Comparison of ENCODE assay signal across 8 cellular contexts in the genomic region with DNA sequence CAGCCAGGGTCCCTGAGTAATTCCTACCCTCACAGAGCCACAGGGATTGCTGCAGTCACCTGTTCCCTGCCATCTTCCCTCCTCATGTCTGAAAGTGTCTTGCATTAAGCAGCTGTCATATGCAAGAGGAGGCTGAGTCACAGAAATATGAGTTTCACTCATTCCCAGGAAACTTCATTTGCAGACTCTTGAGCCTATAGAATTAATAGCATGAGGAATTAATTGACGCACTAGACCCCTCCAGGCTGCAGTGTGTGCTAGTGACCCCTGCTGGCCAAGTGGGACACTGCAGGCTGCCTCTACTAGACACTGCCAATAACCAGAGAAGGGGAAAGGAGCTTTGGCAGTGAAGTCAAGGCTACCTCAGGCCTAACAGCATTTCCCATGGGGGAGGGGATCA. TPM values are rescaled to one million over a fixed set of nuclear protein-coding genes. Genes with fewer than 3 reads are reported as not detected.
DNase-seq lines count a peak whose midpoint lies in the region; ATAC-seq, FAIRE-seq and TF ChIP-seq lines count a peak whose summit lies in the region.

No MANE protein-coding gene starts in this region.

- TF ChIP-seq POLR2A in testis (IDR thresholded peaks at IDR 0.05): no peak

- H3K27me3 ChIP-seq in iPS DF 6.9 (ENCODE audit: control insufficient read depth, insufficient read depth, low read length): no peaks in the 10 kb centered on the region
- no peaks in the 10 kb centered on the region for H3K27me3 ChIP-seq in testis

- no peak for FAIRE-seq in HTR-8/SVneo (lab: Jason Lieb, UNC)

- H3K4me3 ChIP-seq in WI38 (ENCODE audit: low read depth, low read length) (no peak overlapping the region), iPS DF 6.9 (ENCODE audit: low read length) (no peak overlapping the region), testis (no peak overlapping the region)

- intact Hi-C loops in testis (cut with DNase I; ENCODE audit: low total_unique reads): loop anchor here (5.0 kb wide), 1 partner anchor 185 kb away; no protein-coding TSS in a partner anchor

- DNase-seq in activated naive CD4-positive, alpha-beta T cell treated with Interleukin-2 at 50 U/mL for 16 hours: peak; percentile 15
- DNase-seq in activated naive CD4-positive, alpha-beta T cell (lab: John Stamatoyannopoulos, UW): no peak
- DNase-seq in iPS DF 6.9 (ENCODE audit: low read depth, low spot score) (peak; percentile 13), testis (no peak), HTR-8/SVneo (ENCODE audit: insufficient read length, low spot score) (no peak)

- H3K4me1 ChIP-seq in iPS DF 6.9 (ENCODE audit: control insufficient read depth, insufficient read depth, low read length) (no peaks in the 10 kb centered on the region), testis (no peaks in the 10 kb centered on the region)

- H3K36me3 ChIP-seq in iPS DF 6.9 (ENCODE audit: control insufficient read depth, insufficient read depth, low read length) (no peaks in the 10 kb centered on the region), testis (ENCODE audit: low read depth, missing control alignments) (no peaks in the 10 kb centered on the region)

- no CpG with 5 or more reads among the region's 1 CpG for whole genome bisulfite sequencing in iPS DF 6.9 (ENCODE audit: insufficient coverage, insufficient read length)
- 91 to 100% methylated on average over 1 of the region's 1 CpG for WGBS in testis, 2 donors

- H3K27ac ChIP-seq in iPS DF 6.9 (ENCODE audit: low read length): no peak overlapping the region
- no peak overlapping the region for H3K27ac ChIP-seq in testis

- no peaks in the 10 kb centered on the region for H3K9me3 ChIP-seq in iPS DF 6.9 (ENCODE audit: control insufficient read depth, insufficient read depth, low read length)
- H3K9me3 ChIP-seq in testis: no peaks in the 10 kb centered on the region

- TF ChIP-seq CTCF in WI38 (IDR thresholded peaks at IDR 0.05; ENCODE audit: low read depth, low read length) (peak; percentile 84), testis (IDR thresholded peaks at IDR 0.05) (peak in 2 of 3 experiments; percentile 32 to 56)

- ATAC-seq in HG03457 (IDR thresholded peaks at IDR 0.05; ENCODE audit: unreplicated experiment): no peak
- ATAC-seq in GM21360 (IDR thresholded peaks at IDR 0.05; ENCODE audit: unreplicated experiment): no peak

RNA-seq across cellular contexts. Expression of a gene that starts 50.6 kb away (rescaled TPM):
- total RNA-seq in testis: 10 to 100 TPM; 13.9 to 14.7 TPM
- polyA plus RNA-seq in testis (ENCODE audit: insufficient read depth, low read depth, low replicate concordance): 14.4 TPM

Comparison
In these comparisons a context has a peak if more than half of its experiments do, and no peak if none do; other contexts are left out.
1. DNase-seq: peak in activated naive CD4-positive, alpha-beta T cell treated with Interleukin-2 at 50 U/mL for 16 hours (single experiment) and iPS DF 6.9 (single experiment); none in activated naive CD4-positive, alpha-beta T cell (0 of 4), testis (single experiment) and HTR-8/SVneo (single experiment).